Comparison of ENCODE assay signal across 8 cellular contexts in the genomic region with DNA sequence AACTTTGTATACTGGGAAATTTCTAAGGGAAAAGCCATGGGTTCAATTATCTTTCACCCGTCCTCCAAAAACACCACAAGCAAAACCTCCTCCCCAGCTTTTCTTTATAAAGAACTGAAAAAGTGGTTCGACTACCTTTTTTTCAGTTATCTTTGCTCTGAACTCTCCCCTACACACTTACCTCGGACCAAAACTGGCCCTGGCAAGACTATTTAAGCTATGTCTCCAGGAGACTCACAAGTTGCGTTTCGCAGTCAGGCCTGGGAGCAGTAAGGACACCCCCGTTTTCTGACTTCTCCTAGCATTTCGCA. TPM values are rescaled to one million over a fixed set of nuclear protein-coding genes. Genes with fewer than 3 reads are reported as not detected.
DNase-seq lines count a peak whose midpoint lies in the region; ATAC-seq, FAIRE-seq and TF ChIP-seq lines count a peak whose summit lies in the region.

No MANE protein-coding gene starts in this region.

- WGBS in esophagus muscularis mucosa = 1% methylated on average over 7 of the region's 7 CpGs

- H3K4me3 Mint-ChIP-seq in GM23338 = peak overlapping the region; percentile 99

- H2AFZ ChIP-seq in GM23338 (peak overlapping the region; percentile 54; the same call in 1 of the 2 replicates), PC-9 (peak overlapping the region; percentile 97)

- H3K27ac ChIP-seq in GM23338 (ENCODE audit: low read depth) (peak overlapping the region; percentile 68), PC-9 (peak overlapping the region; percentile 62), esophagus muscularis mucosa (replicated peaks in 1 of 4) (peak overlapping the region; percentile 88 to 93 (median 90)), rectal smooth muscle tissue (ENCODE audit: low read depth, low read length) (peak overlapping the region; percentile 61)

- H3K4me3 ChIP-seq in GM23338 (peak overlapping the region; percentile 82), PC-9 (peak overlapping the region; percentile 81), esophagus muscularis mucosa (peak overlapping the region; percentile 84 to 92 (median 87)), rectal smooth muscle tissue (ENCODE audit: low read length) (peak overlapping the region; percentile 100)

- H3K9me3 Mint-ChIP-seq in GM23338 = no peaks in the 10 kb centered on the region

- H3K4me2 ChIP-seq in GM23338 (peak overlapping the region; percentile 93), PC-9 (peak overlapping the region; percentile 92)

- TF ChIP-seq CTCF in GM23338 (conservative IDR thresholded peaks at IDR 0.05; ENCODE audit: low read depth in 2 of 2) (no peak), PC-9 (conservative IDR thresholded peaks at IDR 0.05) (no peak), esophagus muscularis mucosa (IDR thresholded peaks at IDR 0.05) (no peak)

- CTCF ChIA-PET in PC-9 (lab: Charles Lee) = interaction anchor here (1.3 kb wide), 1 partner anchor 15 kb away, joined by 4 read pairs; the partner anchor contains the start of gene GALK2

- H3K4me1 ChIP-seq in GM23338 (ENCODE audit: insufficient read depth) (no peaks in the 10 kb centered on the region; the same call in 1 of the 2 replicates), PC-9 (replicated peaks; ENCODE audit: insufficient read depth) (peaks cover 29% of the 10 kb centered on the region), esophagus muscularis mucosa (peaks cover 21 to 56% (median 51%) of the 10 kb centered on the region in 4 donors), rectal smooth muscle tissue (ENCODE audit: control insufficient read depth, insufficient read depth, low read length) (peaks cover 13% of the 10 kb centered on the region)

- H3K79me2 ChIP-seq in GM23338 (replicated peaks; ENCODE audit: insufficient read depth) (peaks cover 67% of the 10 kb centered on the region), PC-9 (ENCODE audit: low read depth) (peaks cover 69% of the 10 kb centered on the region)

- no peak for ATAC-seq in GM23338

- DNase-seq in GM23338 (ENCODE audit: low spot score) (no peak), PC-9 (no peak), esophagus muscularis mucosa (ENCODE audit: extremely low spot score) (no peak), HT-29 (ENCODE audit: low spot score) (no peak), GM12892 (ENCODE audit: insufficient read length) (no peak), AML-193 (lab: John Stamatoyannopoulos, UW) (no peak), OCI-M2 (lab: John Stamatoyannopoulos, UW; ENCODE audit: unreplicated experiment) (no peak)

- H4K20me1 ChIP-seq in GM23338 (replicated peaks; ENCODE audit: insufficient read depth) (peaks cover 8% of the 10 kb centered on the region), PC-9 (ENCODE audit: insufficient read depth) (peaks cover 17% of the 10 kb centered on the region)

- H3K4me1 Mint-ChIP-seq in GM23338 = peaks cover 12% of the 10 kb centered on the region

- H3K9ac ChIP-seq in rectal smooth muscle tissue (ENCODE audit: low read length) = peak overlapping the region; percentile 58

- BruUV-seq in PC-9 (replicated peaks; lab: Mats Ljungman, UMichigan) = no TSS peak

- H3K27me3 ChIP-seq in GM23338 (ENCODE audit: insufficient read depth) (no peaks in the 10 kb centered on the region), PC-9 (ENCODE audit: insufficient read depth, low read depth) (no peaks in the 10 kb centered on the region), esophagus muscularis mucosa (no peaks in the 10 kb centered on the region), rectal smooth muscle tissue (ENCODE audit: control insufficient read depth, insufficient read depth, low read length) (no peaks in the 10 kb centered on the region)

- POLR2A ChIA-PET in PC-9 (lab: Charles Lee; ENCODE audit: unreplicated experiment) = interaction anchor here (0.5 kb wide), 1 partner anchor 17 kb away, joined by 3 read pairs; no protein-coding TSS in a partner anchor

- H3K27me3 Mint-ChIP-seq in GM23338 (ENCODE audit: insufficient read depth, low read depth, poor library complexity) = no peaks in the 10 kb centered on the region

- H3K36me3 Mint-ChIP-seq in GM23338 (ENCODE audit: low read depth) = no peaks in the 10 kb centered on the region

- intact Hi-C loops in PC-9 (cut with micrococcal nuclease; ENCODE audit: unreplicated experiment) (loop anchor here (1.0 to 10.0 kb wide), 3 partner anchors 16 to 470 kb away; partner anchors contain the start of genes DTWD1, FAM227B, GALK2 and SECISBP2L), esophagus muscularis mucosa (cut with DNase I) (loop anchor here (5.0 kb wide), 1 partner anchor 107 kb away; the partner anchor contains the start of gene SECISBP2L)

- no peak for TF ChIP-seq EP300 in esophagus muscularis mucosa (IDR thresholded peaks at IDR 0.05)

- H3K27ac Mint-ChIP-seq in GM23338 = peak overlapping the region; percentile 99

- H3K9me2 ChIP-seq in GM23338 (ENCODE audit: insufficient read depth) (no peaks in the 10 kb centered on the region), PC-9 (ENCODE audit: insufficient read depth) (no peaks in the 10 kb centered on the region)

- H3F3A ChIP-seq in GM23338 (replicated peaks; ENCODE audit: low read depth) (no peaks in the 10 kb centered on the region; the same call in 1 of the 2 replicates), PC-9 (ENCODE audit: insufficient read depth, low read depth) (peaks cover 7% of the 10 kb centered on the region)

- H3K36me3 ChIP-seq in GM23338 (ENCODE audit: insufficient read depth) (no peaks in the 10 kb centered on the region), PC-9 (ENCODE audit: low read depth) (no peaks in the 10 kb centered on the region; the same call in 1 of the 2 replicates), esophagus muscularis mucosa (no peaks in the 10 kb centered on the region), rectal smooth muscle tissue (ENCODE audit: control insufficient read depth, insufficient read depth, low read length) (no peaks in the 10 kb centered on the region)

- TF ChIP-seq POLR2A in esophagus muscularis mucosa (IDR thresholded peaks at IDR 0.05; ENCODE audit: low read depth) (no peak), GM12892 (IDR thresholded peaks at IDR 0.05; ENCODE audit: low read depth, low read length) (no peak)

- H3K9me3 ChIP-seq in PC-9 (ENCODE audit: insufficient read depth, low read depth) (no peaks in the 10 kb centered on the region), esophagus muscularis mucosa (no peaks in the 10 kb centered on the region)

- no peak for FAIRE-seq in GM12892 (lab: Jason Lieb, UNC)

TF ChIP-seq in GM23338, 12 proteins besides CTCF, POLR2A, EP300 and RAD21 (continues in another document):
- no peak for TF ChIP-seq JUNB (IDR thresholded peaks at IDR 0.05; ENCODE audit: unreplicated experiment)
- no peak for TF ChIP-seq ZNF331 (CRISPR knock-in tag; IDR thresholded peaks at IDR 0.05; ENCODE audit: low read depth)
- TF ChIP-seq NANOG (IDR thresholded peaks at IDR 0.05; ENCODE audit: borderline replicate concordance) = no peak
- TF ChIP-seq EZH2phosphoT487 (IDR thresholded peaks at IDR 0.05; ENCODE audit: unreplicated experiment) = no peak
- TF ChIP-seq, protein P1, sequence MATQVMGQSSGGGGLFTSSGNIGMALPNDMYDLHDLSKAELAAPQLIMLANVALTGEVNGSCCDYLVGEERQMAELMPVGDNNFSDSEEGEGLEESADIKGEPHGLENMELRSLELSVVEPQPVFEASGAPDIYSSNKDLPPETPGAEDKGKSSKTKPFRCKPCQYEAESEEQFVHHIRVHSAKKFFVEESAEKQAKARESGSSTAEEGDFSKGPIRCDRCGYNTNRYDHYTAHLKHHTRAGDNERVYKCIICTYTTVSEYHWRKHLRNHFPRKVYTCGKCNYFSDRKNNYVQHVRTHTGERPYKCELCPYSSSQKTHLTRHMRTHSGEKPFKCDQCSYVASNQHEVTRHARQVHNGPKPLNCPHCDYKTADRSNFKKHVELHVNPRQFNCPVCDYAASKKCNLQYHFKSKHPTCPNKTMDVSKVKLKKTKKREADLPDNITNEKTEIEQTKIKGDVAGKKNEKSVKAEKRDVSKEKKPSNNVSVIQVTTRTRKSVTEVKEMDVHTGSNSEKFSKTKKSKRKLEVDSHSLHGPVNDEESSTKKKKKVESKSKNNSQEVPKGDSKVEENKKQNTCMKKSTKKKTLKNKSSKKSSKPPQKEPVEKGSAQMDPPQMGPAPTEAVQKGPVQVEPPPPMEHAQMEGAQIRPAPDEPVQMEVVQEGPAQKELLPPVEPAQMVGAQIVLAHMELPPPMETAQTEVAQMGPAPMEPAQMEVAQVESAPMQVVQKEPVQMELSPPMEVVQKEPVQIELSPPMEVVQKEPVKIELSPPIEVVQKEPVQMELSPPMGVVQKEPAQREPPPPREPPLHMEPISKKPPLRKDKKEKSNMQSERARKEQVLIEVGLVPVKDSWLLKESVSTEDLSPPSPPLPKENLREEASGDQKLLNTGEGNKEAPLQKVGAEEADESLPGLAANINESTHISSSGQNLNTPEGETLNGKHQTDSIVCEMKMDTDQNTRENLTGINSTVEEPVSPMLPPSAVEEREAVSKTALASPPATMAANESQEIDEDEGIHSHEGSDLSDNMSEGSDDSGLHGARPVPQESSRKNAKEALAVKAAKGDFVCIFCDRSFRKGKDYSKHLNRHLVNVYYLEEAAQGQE (IDR thresholded peaks at IDR 0.05; ENCODE audit: unreplicated experiment) = no peak
- no peak for TF ChIP-seq EZH2 (IDR thresholded peaks at IDR 0.05; ENCODE audit: low read depth, unreplicated experiment)
- TF ChIP-seq ETS1 (IDR thresholded peaks at IDR 0.05) = no peak
- no peak for TF ChIP-seq POLR2AphosphoS5 (IDR thresholded peaks at IDR 0.05; ENCODE audit: low read depth)
- no peak for TF ChIP-seq CREB1 (CRISPR knock-in tag; IDR thresholded peaks at IDR 0.05; ENCODE audit: low read depth)

RNA-seq across cellular contexts. Expression of gene COPS2, which starts 0.6 kb away (rescaled TPM):
- total RNA-seq in GM23338 (2014; rRNA removed; shearing (Covaris generic)) = 64.9 and 67.3 TPM in 2 replicates
- polyA plus RNA-seq in GM23338 (2016; fragmentation: Nextera tagmentation; extraction: Ambion mirVana) = 36.3 and 38.7 TPM in 2 replicates
- total RNA-seq in PC-9 (2021) (47.8 and 71.8 TPM in 2 replicates), esophagus muscularis mucosa (10 to 100 TPM; 55.2 to 69.4 (median 65.5) TPM)
- 17.0 and 17.6 TPM in 2 replicates for total RNA-seq in HT-29 (2014; rRNA removed; shearing (Covaris generic))
- 66.4 TPM for polyA plus RNA-seq in GM12892 (2012; ENCODE audit: missing spikeins)

RNA-seq across cellular contexts. Expression of gene GALK2, which starts 15.3 kb away (rescaled TPM):
- 13.3 and 23.0 TPM in 2 replicates for total RNA-seq in GM23338 (2014; rRNA removed; shearing (Covaris generic))
- polyA plus RNA-seq in GM23338 (2016; fragmentation: Nextera tagmentation; extraction: Ambion mirVana) = 9.3 and 11.5 TPM in 2 replicates
- 28.9 and 29.0 TPM in 2 replicates for total RNA-seq in PC-9 (2021)
- total RNA-seq in esophagus muscularis mucosa = 10 to 100 TPM; 34.5 to 50.3 (median 41.5) TPM
- total RNA-seq in HT-29 (2014; rRNA removed; shearing (Covaris generic)) = 34.7 and 50.4 TPM in 2 replicates
- 16.6 TPM for polyA plus RNA-seq in GM12892 (2012; ENCODE audit: missing spikeins)
